1 cellular context compared by ENCODE assay signal in genomic region chr6:108198761-108199498, GRCh38.
TF ChIP-seq lines count a peak whose summit lies in the region.

No MANE protein-coding gene starts in this region.

TF ChIP-seq in H1, 55 proteins besides CTCF, POLR2A, EP300 and RAD21:
- TF ChIP-seq CHD1 (IDR thresholded peaks at IDR 0.05; ENCODE audit: low read depth, low read length): no peak
- TF ChIP-seq CEBPB (IDR thresholded peaks at IDR 0.05; ENCODE audit: low read depth, low read length): no peak
- no peak for TF ChIP-seq MAFK (IDR thresholded peaks at IDR 0.05; ENCODE audit: low read depth, low read length)
- TF ChIP-seq POU5F1 (IDR thresholded peaks at IDR 0.05; ENCODE audit: low read depth, low read length): no peak
- TF ChIP-seq RXRA (IDR thresholded peaks at IDR 0.05; ENCODE audit: insufficient read depth, low read depth, low read length): no peak
- TF ChIP-seq SP1 (IDR thresholded peaks at IDR 0.05; ENCODE audit: low read depth, low read length): no peak
- TF ChIP-seq RBBP5 (IDR thresholded peaks at IDR 0.05; ENCODE audit: borderline replicate concordance, low read depth, low read length): no peak
- no peak for TF ChIP-seq SP4 (IDR thresholded peaks at IDR 0.05; ENCODE audit: low read length)
- no peak for TF ChIP-seq KDM4A (IDR thresholded peaks at IDR 0.05; ENCODE audit: low read depth, low read length, severe bottlenecking)
